ENCODE assay signal across 2 cellular contexts in genomic region chr11:86118201-86118600, GRCh38.
A peak's percentile ranks its signal among the peaks of the same experiment; 100 is the strongest.
TF ChIP-seq lines count a peak whose summit lies in the region.

No MANE protein-coding gene starts in this region.

TF ChIP-seq in IMR-90, 13 proteins besides CTCF, POLR2A, EP300 and RAD21:
- TF ChIP-seq FOS (IDR thresholded peaks at IDR 0.05; ENCODE audit: low read depth, low read length): no peak
- TF ChIP-seq RCOR1 (IDR thresholded peaks at IDR 0.05; ENCODE audit: insufficient replicate concordance, low read length): no peak
- TF ChIP-seq SMC3 (IDR thresholded peaks at IDR 0.05; ENCODE audit: low read depth, low read length): no peak
- TF ChIP-seq CEBPB (IDR thresholded peaks at IDR 0.05; ENCODE audit: low read depth, low read length): no peak
- no peak for TF ChIP-seq BHLHE40 (IDR thresholded peaks at IDR 0.05; ENCODE audit: low read depth, low read length)
- TF ChIP-seq ELK1 (IDR thresholded peaks at IDR 0.05; ENCODE audit: borderline replicate concordance, low read depth, low read length): no peak

TF ChIP-seq in K562, 482 proteins besides CTCF, POLR2A, EP300 and RAD21:
- TF ChIP-seq OTX1 (CRISPR knock-in tag; IDR thresholded peaks at IDR 0.05): no peak
- TF ChIP-seq CHCHD3 (CRISPR knock-in tag; IDR thresholded peaks at IDR 0.05): no peak
- TF ChIP-seq PKNOX1 (IDR thresholded peaks at IDR 0.05): peak; percentile 81
- no peak for TF ChIP-seq DACH1 (IDR thresholded peaks at IDR 0.05; ENCODE audit: partially characterized antibody)
- TF ChIP-seq, protein P1, sequence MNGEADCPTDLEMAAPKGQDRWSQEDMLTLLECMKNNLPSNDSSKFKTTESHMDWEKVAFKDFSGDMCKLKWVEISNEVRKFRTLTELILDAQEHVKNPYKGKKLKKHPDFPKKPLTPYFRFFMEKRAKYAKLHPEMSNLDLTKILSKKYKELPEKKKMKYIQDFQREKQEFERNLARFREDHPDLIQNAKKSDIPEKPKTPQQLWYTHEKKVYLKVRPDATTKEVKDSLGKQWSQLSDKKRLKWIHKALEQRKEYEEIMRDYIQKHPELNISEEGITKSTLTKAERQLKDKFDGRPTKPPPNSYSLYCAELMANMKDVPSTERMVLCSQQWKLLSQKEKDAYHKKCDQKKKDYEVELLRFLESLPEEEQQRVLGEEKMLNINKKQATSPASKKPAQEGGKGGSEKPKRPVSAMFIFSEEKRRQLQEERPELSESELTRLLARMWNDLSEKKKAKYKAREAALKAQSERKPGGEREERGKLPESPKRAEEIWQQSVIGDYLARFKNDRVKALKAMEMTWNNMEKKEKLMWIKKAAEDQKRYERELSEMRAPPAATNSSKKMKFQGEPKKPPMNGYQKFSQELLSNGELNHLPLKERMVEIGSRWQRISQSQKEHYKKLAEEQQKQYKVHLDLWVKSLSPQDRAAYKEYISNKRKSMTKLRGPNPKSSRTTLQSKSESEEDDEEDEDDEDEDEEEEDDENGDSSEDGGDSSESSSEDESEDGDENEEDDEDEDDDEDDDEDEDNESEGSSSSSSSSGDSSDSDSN (IDR thresholded peaks at IDR 0.05; ENCODE audit: borderline replicate concordance in 1 of 2, low read depth in 2 of 2, low read length in 2 of 2): no peak
- no peak for TF ChIP-seq ZNF445 (CRISPR knock-in tag; IDR thresholded peaks at IDR 0.05; ENCODE audit: low read depth)
- 0 out of 2 replicates have a peak, but pooled peaks have one; percentile 53 for TF ChIP-seq ZNF175 (CRISPR knock-in tag; IDR thresholded peaks at IDR 0.05; ENCODE audit: low read depth)
- TF ChIP-seq POLR2AphosphoS5 (IDR thresholded peaks at IDR 0.05; ENCODE audit: control insufficient read depth, insufficient read depth, low read depth, low read length): no peak
- no peak for TF ChIP-seq PBX2 (CRISPR knock-in tag; IDR thresholded peaks at IDR 0.05; ENCODE audit: low read depth)
- TF ChIP-seq PBX2 (tag; conservative IDR thresholded peaks at IDR 0.05; ENCODE audit: low read depth): peak; percentile 32; the same call in 1 of the 2 replicates
- TF ChIP-seq ZNF124 (CRISPR knock-in tag; IDR thresholded peaks at IDR 0.05): no peak
- no peak for TF ChIP-seq KAT7 (CRISPR knock-in tag; IDR thresholded peaks at IDR 0.05; ENCODE audit: borderline replicate concordance)
- TF ChIP-seq CBFA2T3 (IDR thresholded peaks at IDR 0.05): no peak
- no peak for TF ChIP-seq GABPB2 (CRISPR knock-in tag; conservative IDR thresholded peaks at IDR 0.05)
- no peak for TF ChIP-seq SIRT6 (IDR thresholded peaks at IDR 0.05; ENCODE audit: low read depth, low read length)
- TF ChIP-seq NFE2L1 (tag; IDR thresholded peaks at IDR 0.05; ENCODE audit: borderline replicate concordance, low read depth): no peak
- TF ChIP-seq MEIS2 (IDR thresholded peaks at IDR 0.05; ENCODE audit: partially characterized antibody): peak; percentile 72
- no peak for TF ChIP-seq NBN (IDR thresholded peaks at IDR 0.05; ENCODE audit: low read depth)
- TF ChIP-seq ILF3 (IDR thresholded peaks at IDR 0.05; ENCODE audit: borderline replicate concordance): no peak
- TF ChIP-seq MAFG (tag; conservative IDR thresholded peaks at IDR 0.05): no peak
